Comparison of ENCODE assay signal across 18 cellular contexts in the genomic region with DNA sequence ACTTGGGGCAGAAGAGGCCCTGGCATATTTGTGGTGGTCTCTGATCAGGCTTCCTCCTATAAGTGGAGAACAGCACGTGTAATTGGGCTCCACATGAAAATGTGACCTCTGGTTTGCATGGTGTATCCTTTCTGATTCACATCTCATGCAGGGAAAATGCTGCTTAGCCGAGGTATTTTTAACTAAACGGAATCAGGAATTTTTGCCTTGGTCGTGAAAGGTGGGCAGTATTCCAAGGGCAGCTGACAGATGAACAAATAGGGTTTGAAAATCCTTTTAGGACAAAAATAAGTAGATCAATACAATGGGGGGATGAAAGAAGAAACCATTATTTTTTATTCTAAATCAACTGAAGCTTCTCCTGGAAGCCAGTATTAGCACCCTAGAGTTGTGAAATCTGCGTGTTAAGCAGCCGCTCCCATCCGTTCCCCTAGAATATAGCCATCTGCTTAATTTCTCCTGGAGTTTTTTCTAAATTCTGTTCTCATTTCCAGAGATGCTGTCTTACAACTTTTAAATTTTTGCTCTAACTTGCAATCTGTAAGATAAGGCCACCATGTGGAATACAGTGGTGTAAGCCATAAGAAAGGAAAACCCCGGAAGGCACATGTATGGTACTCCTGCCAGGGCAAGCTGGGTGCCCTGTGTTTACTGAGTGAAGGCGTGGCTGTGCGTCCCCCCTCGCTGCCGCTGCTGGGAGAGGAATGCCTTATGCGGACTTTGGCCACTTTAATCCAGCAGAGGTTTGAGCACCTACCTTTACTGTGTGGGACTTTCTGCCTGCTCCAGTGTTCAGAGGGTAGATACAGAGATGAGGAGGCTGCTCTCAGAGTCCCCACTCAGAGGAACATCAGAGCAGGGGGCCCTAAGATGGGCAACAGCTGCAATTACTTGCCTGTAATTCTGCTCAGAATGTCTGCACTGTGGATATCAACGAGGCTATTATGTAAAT. TPM values are rescaled to one million over a fixed set of nuclear protein-coding genes. Genes with fewer than 3 reads are reported as not detected.
A peak's percentile ranks its signal among the peaks of the same experiment; 100 is the strongest.
DNase-seq lines count a peak whose midpoint lies in the region; ATAC-seq, FAIRE-seq and TF ChIP-seq lines count a peak whose summit lies in the region.
"Had no signal": no experiment of that assay in that cellular context is flagged by ENCODE, and none has a peak within 500 bp of the region (broad histone marks: within the 10 kb centered on the region; RNA-seq: fewer than 3 reads in every experiment).

No MANE protein-coding gene starts in this region.

- H3K27me3 Mint-ChIP-seq in H9 (ENCODE audit: low read depth) (no peaks in the 10 kb centered on the region), progenitor cell of endocrine pancreas (no peaks in the 10 kb centered on the region)
- H3K27me3 Mint-ChIP-seq: activated CD4-positive, alpha-beta memory T cell treated with anti-CD3 and anti-CD28 coated beads, Interleukin-2, amount 10 ng/mL, durations not matched to agents 7 days and 5 days; central memory CD8-positive, alpha-beta T cell had no signal

- H2AK5ac ChIP-seq in H9 (ENCODE audit: insufficient read length, low read length), result no peak overlapping the region

- H4K91ac ChIP-seq in H9 (ENCODE audit: insufficient read length, low read depth, low read length), result no peak overlapping the region

- no peaks in the 10 kb centered on the region for H4K20me1 ChIP-seq in H9 (ENCODE audit: control insufficient read depth, insufficient read depth, insufficient read length)

- H3K56ac ChIP-seq in H9 (ENCODE audit: insufficient read length, low read depth, low read length), result no peak overlapping the region

- H3K9me3 ChIP-seq in H9 (ENCODE audit: control insufficient read depth, low read depth, low read length) (no peaks in the 10 kb centered on the region), right cardiac atrium (ENCODE audit: control insufficient read depth, low read length) (no peaks in the 10 kb centered on the region)
- H3K9me3 ChIP-seq: SJSA1 had no signal

- H2BK5ac ChIP-seq in H9 (ENCODE audit: insufficient read length, low read length), result no peak overlapping the region

- CTCF ChIA-PET in GM10248 (lab: Yijun Ruan, JAX), result interaction anchor here (1.3 to 1.4 kb wide), 2 partner anchors 13 to 38 kb away, joined by 3 to 4 read pairs; no protein-coding TSS in a partner anchor

- FAIRE-seq in bronchial epithelial cell (lab: Jason Lieb, UNC), result no peak
- FAIRE-seq: urothelium cell line had no signal

- H3K79me2 ChIP-seq in H9 (ENCODE audit: insufficient read depth, low read length), result no peaks in the 10 kb centered on the region

- no peak overlapping the region for H3K4me2 ChIP-seq in H9 (ENCODE audit: insufficient read depth, insufficient read length, low read length)
- H3K4me2 ChIP-seq: KMS-11 had no signal

- no peaks in the 10 kb centered on the region for H3K79me1 ChIP-seq in H9 (ENCODE audit: insufficient read depth, low read depth, low read length, poor library complexity, severe bottlenecking)

- H3K9ac ChIP-seq in H9 (ENCODE audit: extremely low read depth, insufficient read length, low read length), result no peak overlapping the region
- H3K9ac ChIP-seq: KMS-11 had no signal

- H3K23me2 ChIP-seq in H9 (ENCODE audit: insufficient read length, low read depth, low read length, poor library complexity, severe bottlenecking), result no peaks in the 10 kb centered on the region

- no peak overlapping the region; the same call in 1 of the 2 replicates for H2BK15ac ChIP-seq in H9 (ENCODE audit: low read depth, low read length)

- H2BK12ac ChIP-seq in H9 (ENCODE audit: insufficient read length, low read depth, low read length), result no peak overlapping the region

- H2AFZ ChIP-seq in H9 (ENCODE audit: low read length), result no peak overlapping the region

- no peak overlapping the region for H3K14ac ChIP-seq in H9 (ENCODE audit: insufficient read depth, low read length)

- H3K27ac ChIP-seq in H9 (ENCODE audit: insufficient read length, low read depth, low read length) (no peak overlapping the region), right cardiac atrium (ENCODE audit: low read length) (peak overlapping the region; percentile 30)
- H3K27ac ChIP-seq: KMS-11, SJSA1 had no signal

- TF ChIP-seq CTCF in H9 (conservative IDR thresholded peaks at IDR 0.05) (no peak), bronchial epithelial cell (IDR thresholded peaks at IDR 0.05; ENCODE audit: insufficient read depth, low read length, severe bottlenecking) (no peak), progenitor cell of endocrine pancreas (IDR thresholded peaks at IDR 0.05; ENCODE audit: unreplicated experiment) (no peak), GM10248 (IDR thresholded peaks at IDR 0.05; ENCODE audit: control extremely low read depth, extremely low read depth, low read depth, missing control alignments) (no peak), omental fat pad (IDR thresholded peaks at IDR 0.05) (no peak)

- H3K4me1 ChIP-seq in H9 (ENCODE audit: insufficient read depth, low read length) (no peaks in the 10 kb centered on the region), right cardiac atrium (ENCODE audit: control insufficient read depth, insufficient read depth, low read length) (peaks cover 16% of the 10 kb centered on the region)

- ATAC-seq in right cardiac atrium, result peak in 1 of 2 donors; percentile 22
- no peak for ATAC-seq in omental fat pad (ENCODE audit: low FRiP score)

- H3K9me3 Mint-ChIP-seq in H9 (peaks cover 0 to 3% of the 10 kb centered on the region in 2 experiments; a peak in 1 of 5 replicates), progenitor cell of endocrine pancreas (ENCODE audit: low read depth) (peaks cover 4% of the 10 kb centered on the region)
- H3K9me3 Mint-ChIP-seq: activated CD4-positive, alpha-beta memory T cell treated with anti-CD3 and anti-CD28 coated beads, Interleukin-2, amount 10 ng/mL, durations not matched to agents 7 days and 5 days had no signal

- H4K5ac ChIP-seq in H9 (ENCODE audit: insufficient read length, low read depth, low read length), result peak overlapping the region; percentile 22

- H3T11ph ChIP-seq in H9 (ENCODE audit: low read length), result no peak overlapping the region

- H3K18ac ChIP-seq in H9 (ENCODE audit: insufficient read length, low read depth, low read length), result no peak overlapping the region

- no peak overlapping the region for H2BK120ac ChIP-seq in H9 (ENCODE audit: low read depth, low read length, poor library complexity, severe bottlenecking)

- no peaks in the 10 kb centered on the region for H3K27me3 ChIP-seq in H9 (ENCODE audit: insufficient read depth, low read length)
- no peaks in the 10 kb centered on the region for H3K27me3 ChIP-seq in bronchial epithelial cell (ENCODE audit: control insufficient read depth, insufficient read depth, low read length)
- H3K27me3 ChIP-seq in right cardiac atrium (ENCODE audit: control insufficient read depth, insufficient read depth), result no peaks in the 10 kb centered on the region
- H3K27me3 ChIP-seq: SJSA1 had no signal

- H3K4me3 ChIP-seq in bronchial epithelial cell (ENCODE audit: low read depth, low read length) (no peak overlapping the region), right cardiac atrium (ENCODE audit: low read length) (no peak overlapping the region)
- H3K4me3 ChIP-seq: SJSA1, skin epidermis had no signal

- no peak overlapping the region for H4K8ac ChIP-seq in H9 (replicated peaks; ENCODE audit: insufficient read length, low read depth, low read length)

- DNase-seq in H9 (no peak), bronchial epithelial cell (ENCODE audit: low read depth) (peak; percentile 32), right cardiac atrium (no peak), progenitor cell of endocrine pancreas (ENCODE audit: low spot score, unreplicated experiment) (no peak), GM10248 (ENCODE audit: extremely low spot score) (no peak), omental fat pad (ENCODE audit: low spot score) (no peak), EL (no peak)
- DNase-seq in stimulated activated CD4-positive, alpha-beta T cell treated with anti-CD3 and anti-CD28 coated beads, Interleukin-2, amount 100 ng/mL, for 48 hours, result no peak
- DNase-seq: activated CD4-positive, alpha-beta memory T cell treated with anti-CD3 and anti-CD28 coated beads, Interleukin-2, amount 10 ng/mL, durations not matched to agents 7 days and 5 days; activated gamma-delta T cell; AML-193; NCI-H187; NCI-H774 had no signal

- POLR2A ChIA-PET in GM10248 (lab: Yijun Ruan, JAX), result no interaction called here

- H3K36me3 Mint-ChIP-seq in H9 (ENCODE audit: insufficient read depth in 1 of 3, low read depth in 3 of 3) (peaks cover 7 to 24% (median 7%) of the 10 kb centered on the region in 3 experiments), progenitor cell of endocrine pancreas (ENCODE audit: insufficient read depth) (peaks cover 13% of the 10 kb centered on the region)

- peaks cover 3% of the 10 kb centered on the region for H3K36me3 ChIP-seq in bronchial epithelial cell (ENCODE audit: control insufficient read depth, insufficient read depth, low read length)

- no peak overlapping the region for H2BK20ac ChIP-seq in H9 (ENCODE audit: low read depth, low read length, poor library complexity, severe bottlenecking)

- H3K4me3 Mint-ChIP-seq in H9 (no peak overlapping the region), progenitor cell of endocrine pancreas (ENCODE audit: low read depth) (no peak overlapping the region)
- H3K4me3 Mint-ChIP-seq: activated CD4-positive, alpha-beta memory T cell treated with anti-CD3 and anti-CD28 coated beads, Interleukin-2, amount 10 ng/mL, durations not matched to agents 7 days and 5 days; central memory CD8-positive, alpha-beta T cell had no signal

- WGBS in H9 (ENCODE audit: extremely low coverage, insufficient read length, low lambda C conversion rate), result no CpG with 5 or more reads among the region's 14 CpGs
- 70% methylated on average over 14 of the region's 14 CpGs for WGBS in right cardiac atrium

- no peak overlapping the region for H3K27ac Mint-ChIP-seq in H9
- H3K27ac Mint-ChIP-seq in progenitor cell of endocrine pancreas, result peak overlapping the region; percentile 6
- H3K27ac Mint-ChIP-seq: activated CD4-positive, alpha-beta memory T cell treated with anti-CD3 and anti-CD28 coated beads, Interleukin-2, amount 10 ng/mL, durations not matched to agents 7 days and 5 days had no signal

- H3K4ac ChIP-seq in H9 (ENCODE audit: low read depth, low read length), result no peak overlapping the region

- H3K23ac ChIP-seq in H9 (ENCODE audit: insufficient read length, low read depth, low read length), result no peak overlapping the region

- intact Hi-C loops in right cardiac atrium (cut with DNase I), result no loop called here

- H3K4me1 Mint-ChIP-seq in H9 (peaks cover 17% of the 10 kb centered on the region in 2 experiments), progenitor cell of endocrine pancreas (ENCODE audit: low read depth) (peaks cover 18% of the 10 kb centered on the region)

RNA-seq across cellular contexts. Expression of gene SYNJ2, which starts 52.4 kb away (rescaled TPM):
- total RNA-seq in H9 (2021) (24.5 and 25.4 TPM in 2 replicates), bronchial epithelial cell (7.4 and 8.2 TPM in 2 replicates), right cardiac atrium (10 to 100 TPM; 13.4 to 26.3 (median 20.4) TPM), progenitor cell of endocrine pancreas (18.9 and 22.2 TPM in 2 replicates), omental fat pad (10 to 100 TPM in 1 of 4 donors, 1 to 10 TPM in 3; 2.3 to 27.6 (median 6.4) TPM)
- 9.5 TPM for polyA plus RNA-seq in right cardiac atrium
